1 cellular context compared by ENCODE assay signal in genomic region chr17:46044286-46044928, GRCh38.
TF ChIP-seq lines count a peak whose summit lies in the region.

No MANE protein-coding gene starts in this region.

TF ChIP-seq in HepG2, 621 proteins besides CTCF, POLR2A, EP300 and RAD21 (continued from another document and continues in another):
- TF ChIP-seq E2F5 (CRISPR knock-in tag; conservative IDR thresholded peaks at IDR 0.05) (no peak), HMGXB4 (CRISPR knock-in tag; IDR thresholded peaks at IDR 0.05; ENCODE audit: borderline replicate concordance in 1 of 2, low read depth in 1 of 2) (peak; percentile 38 to 65; a peak in 1 of 4 replicates), IKZF5 (CRISPR knock-in tag; IDR thresholded peaks at IDR 0.05) (0 out of 2 replicates have a peak, but pooled peaks have one; percentile 26), HOXA7 (CRISPR knock-in tag; IDR thresholded peaks at IDR 0.05) (no peak), JUN (CRISPR knock-in tag; IDR thresholded peaks at IDR 0.05) (no peak), MNT (IDR thresholded peaks at IDR 0.05) (no peak), PAX8 (CRISPR knock-in tag; IDR thresholded peaks at IDR 0.05; ENCODE audit: borderline replicate concordance) (no peak), SAP130 (CRISPR knock-in tag; IDR thresholded peaks at IDR 0.05; ENCODE audit: low read depth) (0 out of 2 replicates have a peak, but pooled peaks have one; percentile 39), GLI4 (CRISPR knock-in tag; IDR thresholded peaks at IDR 0.05; ENCODE audit: borderline replicate concordance) (no peak), PATZ1 (CRISPR knock-in tag; IDR thresholded peaks at IDR 0.05) (0 out of 2 replicates have a peak, but pooled peaks have one; percentile 28), GTF3A (CRISPR knock-in tag; conservative IDR thresholded peaks at IDR 0.05) (no peak), ZBTB33 (CRISPR knock-in tag; IDR thresholded peaks at IDR 0.05) (peak; percentile 64; the same call in 1 of the 2 replicates), ZNF326 (CRISPR knock-in tag; IDR thresholded peaks at IDR 0.05; ENCODE audit: borderline replicate concordance) (no peak), HNF1B (CRISPR knock-in tag; IDR thresholded peaks at IDR 0.05) (0 out of 2 replicates have a peak, but pooled peaks have one; percentile 36), ZNF224 (CRISPR knock-in tag; IDR thresholded peaks at IDR 0.05) (no peak), ZNF414 (CRISPR knock-in tag; IDR thresholded peaks at IDR 0.05) (no peak), ZNF124 (CRISPR knock-in tag; IDR thresholded peaks at IDR 0.05) (0 out of 2 replicates have a peak, but pooled peaks have one; percentile 39), MBNL3 (CRISPR knock-in tag; conservative IDR thresholded peaks at IDR 0.05) (no peak), DRAP1 (CRISPR knock-in tag; IDR thresholded peaks at IDR 0.05) (0 out of 2 replicates have a peak, but pooled peaks have one; percentile 15), ZNF589 (CRISPR knock-in tag; conservative IDR thresholded peaks at IDR 0.05) (no peak), ZNF580 (CRISPR knock-in tag; IDR thresholded peaks at IDR 0.05; ENCODE audit: borderline replicate concordance, low read depth) (0 out of 2 replicates have a peak, but pooled peaks have one; percentile 36), JUNB (CRISPR knock-in tag; IDR thresholded peaks at IDR 0.05; ENCODE audit: borderline replicate concordance) (no peak), ZNF160 (CRISPR knock-in tag; IDR thresholded peaks at IDR 0.05) (no peak), TMF1 (CRISPR knock-in tag; IDR thresholded peaks at IDR 0.05; ENCODE audit: low read depth) (no peak), XBP1 (CRISPR knock-in tag; IDR thresholded peaks at IDR 0.05) (no peak), SKIL (CRISPR knock-in tag; IDR thresholded peaks at IDR 0.05; ENCODE audit: borderline replicate concordance) (no peak), STAT5B (CRISPR knock-in tag; IDR thresholded peaks at IDR 0.05) (no peak), ZFY (CRISPR knock-in tag; IDR thresholded peaks at IDR 0.05) (no peak), CEBPG (CRISPR knock-in tag; IDR thresholded peaks at IDR 0.05) (peak; percentile 29; the same call in 1 of the 2 replicates), BATF2 (CRISPR knock-in tag; IDR thresholded peaks at IDR 0.05) (no peak), RXRB (CRISPR knock-in tag; IDR thresholded peaks at IDR 0.05; ENCODE audit: borderline replicate concordance) (0 out of 2 replicates have a peak, but pooled peaks have one; percentile 17), YY1 (IDR thresholded peaks at IDR 0.05; ENCODE audit: insufficient read depth, insufficient replicate concordance, low read depth, low read length) (peak; percentile 38), GATAD2A (CRISPR knock-in tag; IDR thresholded peaks at IDR 0.05) (0 out of 2 replicates have a peak, but pooled peaks have one; percentile 38), ZNF549 (CRISPR knock-in tag; IDR thresholded peaks at IDR 0.05) (no peak), ZMYM4 (CRISPR knock-in tag; IDR thresholded peaks at IDR 0.05) (peak; percentile 25; the same call in 1 of the 2 replicates), BCL6 (CRISPR knock-in tag; IDR thresholded peaks at IDR 0.05) (0 out of 2 replicates have a peak, but pooled peaks have one; percentile 8), NKX3-1 (CRISPR knock-in tag; IDR thresholded peaks at IDR 0.05) (no peak), TBX2 (CRISPR knock-in tag; IDR thresholded peaks at IDR 0.05; ENCODE audit: borderline replicate concordance) (0 out of 2 replicates have a peak, but pooled peaks have one; percentile 22), YEATS2 (CRISPR knock-in tag; IDR thresholded peaks at IDR 0.05; ENCODE audit: borderline replicate concordance) (peak; percentile 54; the same call in 1 of the 2 replicates), ZSCAN25 (CRISPR knock-in tag; IDR thresholded peaks at IDR 0.05) (0 out of 2 replicates have a peak, but pooled peaks have one; percentile 34), IRX3 (CRISPR knock-in tag; IDR thresholded peaks at IDR 0.05; ENCODE audit: borderline replicate concordance, low read depth) (no peak), HNRNPH1 (optimal IDR thresholded peaks at IDR 0.05; ENCODE audit: low read depth, low read length) (no peak), SMC3 (IDR thresholded peaks at IDR 0.05; ENCODE audit: low read length) (peak; percentile 86), ZGPAT (CRISPR knock-in tag; IDR thresholded peaks at IDR 0.05) (peak; percentile 25; the same call in 1 of the 2 replicates), RBM22 (optimal IDR thresholded peaks at IDR 0.05; ENCODE audit: low read length) (peak; percentile 74), ELF3 (CRISPR knock-in tag; IDR thresholded peaks at IDR 0.05) (0 out of 2 replicates have a peak, but pooled peaks have one; percentile 65), ZBTB21 (CRISPR knock-in tag; IDR thresholded peaks at IDR 0.05) (no peak), SMAD3 (CRISPR knock-in tag; IDR thresholded peaks at IDR 0.05) (0 out of 2 replicates have a peak, but pooled peaks have one; percentile 16)
